ENCODE assay signal across 36 cellular contexts in genomic region chr3:119063471-119063870, GRCh38. TPM values are rescaled to one million over a fixed set of nuclear protein-coding genes. Genes with fewer than 3 reads are reported as not detected.
"Had no signal": no experiment of that assay in that cellular context is flagged by ENCODE, and none has a peak within 500 bp of the region (broad histone marks: within the 10 kb centered on the region; RNA-seq: fewer than 3 reads in every experiment).

No MANE protein-coding gene starts in this region.

- H3K27ac Mint-ChIP-seq: activated naive CD4-positive, alpha-beta T cell treated with anti-CD3 and anti-CD28 coated beads for 36 hours; activated naive CD4-positive, alpha-beta T cell treated with anti-CD3 and anti-CD28 coated beads, Interleukin-2, amount 10 ng/mL, durations not matched to agents 7 days and 5 days; activated naive CD4-positive, alpha-beta T cell treated with anti-CD3 and anti-CD28 coated beads, Interleukin-2, amount 50 U/mL, for 24 hours; activated naive CD4-positive, alpha-beta T cell treated with anti-CD3 and anti-CD28 coated beads, Interleukin-2, amount 50 U/mL, for 72 hours; activated naive CD8-positive, alpha-beta T cell; activated naive CD8-positive, alpha-beta T cell treated with anti-CD3 and anti-CD28 coated beads for 36 hours; activated naive CD8-positive, alpha-beta T cell treated with anti-CD3 and anti-CD28 coated beads, Interleukin-2, amount 10 ng/mL, durations not matched to agents 7 days and 5 days; activated naive CD8-positive, alpha-beta T cell treated with anti-CD3 and anti-CD28 coated beads, Interleukin-2, amount 50 U/mL, for 24 hours; activated T-cell treated with anti-CD3 and anti-CD28 coated beads, Interleukin-2, amount 50 U/mL, for 24 hours; activated T-cell treated with anti-CD3 and anti-CD28 coated beads, Interleukin-2, amount 50 U/mL, for 72 hours; activated T-helper 1 cell treated with anti-CD3 and anti-CD28 coated beads, Interleukin-12 subunit alpha, Interleukin-12 subunit beta, Interleukin-2, Interleukin-4 antibody, amounts not matched to agents 30 ng/mL and 10 ng/mL and 1 ng/mL, durations not matched to agents 14 hours and 24 hours and 36 hours; activated T-helper 2 cell treated with anti-CD3 and anti-CD28 coated beads, Interferon-gamma antibody, Interleukin-2, Interleukin-4, amounts not matched to agents 10 μg/mL and 5 μg/mL and 100 μg/mL, durations not matched to agents 14 hours and 24 hours and 36 hours; brain had no signal

- H3K27me3 Mint-ChIP-seq: activated naive CD4-positive, alpha-beta T cell treated with anti-CD3 and anti-CD28 coated beads, Interleukin-2, amount 50 U/mL, for 24 hours; activated naive CD8-positive, alpha-beta T cell; activated naive CD8-positive, alpha-beta T cell treated with anti-CD3 and anti-CD28 coated beads for 36 hours; activated naive CD8-positive, alpha-beta T cell treated with anti-CD3 and anti-CD28 coated beads, Interleukin-2, amount 50 U/mL, for 24 hours had no signal

- ATAC-seq: activated naive CD8-positive, alpha-beta T cell treated with anti-CD3 and anti-CD28 coated beads, Interleukin-2, amount 50 U/mL, for 24 hours; activated T-cell treated with anti-CD3 and anti-CD28 coated beads, Interleukin-2, amount 50 U/mL, for 4 hours; body of pancreas had no signal

- H3K36me3 Mint-ChIP-seq: activated naive CD4-positive, alpha-beta T cell treated with anti-CD3 and anti-CD28 coated beads, Interleukin-2, amount 10 ng/mL, durations not matched to agents 7 days and 5 days; activated naive CD4-positive, alpha-beta T cell treated with anti-CD3 and anti-CD28 coated beads, Interleukin-2, amount 50 U/mL, for 24 hours; activated naive CD4-positive, alpha-beta T cell treated with anti-CD3 and anti-CD28 coated beads, Interleukin-2, amount 50 U/mL, for 72 hours; activated naive CD8-positive, alpha-beta T cell; activated naive CD8-positive, alpha-beta T cell treated with anti-CD3 and anti-CD28 coated beads for 36 hours; activated naive CD8-positive, alpha-beta T cell treated with anti-CD3 and anti-CD28 coated beads, Interleukin-2, amount 10 ng/mL, durations not matched to agents 7 days and 5 days; brain had no signal

- H3K4me1 Mint-ChIP-seq: activated naive CD4-positive, alpha-beta T cell treated with anti-CD3 and anti-CD28 coated beads, Interleukin-2, amount 10 ng/mL, durations not matched to agents 7 days and 5 days; activated naive CD4-positive, alpha-beta T cell treated with anti-CD3 and anti-CD28 coated beads, Interleukin-2, amount 50 U/mL, for 24 hours; activated naive CD8-positive, alpha-beta T cell treated with anti-CD3 and anti-CD28 coated beads for 36 hours; activated naive CD8-positive, alpha-beta T cell treated with anti-CD3 and anti-CD28 coated beads, Interleukin-2, amount 10 ng/mL, durations not matched to agents 7 days and 5 days; activated naive CD8-positive, alpha-beta T cell treated with anti-CD3 and anti-CD28 coated beads, Interleukin-2, amount 50 U/mL, for 24 hours; brain; central memory CD8-positive, alpha-beta T cell had no signal

- H3K9me3 Mint-ChIP-seq: activated naive CD4-positive, alpha-beta T cell treated with anti-CD3 and anti-CD28 coated beads for 36 hours; activated naive CD4-positive, alpha-beta T cell treated with anti-CD3 and anti-CD28 coated beads, Interleukin-2, amount 10 ng/mL, durations not matched to agents 7 days and 5 days; activated naive CD4-positive, alpha-beta T cell treated with anti-CD3 and anti-CD28 coated beads, Interleukin-2, amount 50 U/mL, for 24 hours; activated naive CD4-positive, alpha-beta T cell treated with anti-CD3 and anti-CD28 coated beads, Interleukin-2, amount 50 U/mL, for 72 hours; activated naive CD8-positive, alpha-beta T cell treated with anti-CD3 and anti-CD28 coated beads for 36 hours; activated naive CD8-positive, alpha-beta T cell treated with anti-CD3 and anti-CD28 coated beads, Interleukin-2, amount 10 ng/mL, durations not matched to agents 7 days and 5 days; activated naive CD8-positive, alpha-beta T cell treated with anti-CD3 and anti-CD28 coated beads, Interleukin-2, amount 50 U/mL, for 24 hours; activated T-cell treated with anti-CD3 and anti-CD28 coated beads, Interleukin-2, amount 50 U/mL, for 24 hours; activated T-cell treated with anti-CD3 and anti-CD28 coated beads, Interleukin-2, amount 50 U/mL, for 4 hours; activated T-cell treated with anti-CD3 and anti-CD28 coated beads, Interleukin-2, amount 50 U/mL, for 72 hours; activated T-helper 1 cell treated with anti-CD3 and anti-CD28 coated beads, Interleukin-12 subunit alpha, Interleukin-12 subunit beta, Interleukin-2, Interleukin-4 antibody, amounts not matched to agents 30 ng/mL and 10 ng/mL and 1 ng/mL, durations not matched to agents 14 hours and 24 hours and 36 hours; activated T-helper 2 cell treated with anti-CD3 and anti-CD28 coated beads, Interferon-gamma antibody, Interleukin-2, Interleukin-4, amounts not matched to agents 10 μg/mL and 5 μg/mL and 100 μg/mL, durations not matched to agents 14 hours and 24 hours and 36 hours; central memory CD8-positive, alpha-beta T cell had no signal

- H3K4me3 Mint-ChIP-seq: activated naive CD4-positive, alpha-beta T cell treated with anti-CD3 and anti-CD28 coated beads for 36 hours; activated naive CD4-positive, alpha-beta T cell treated with anti-CD3 and anti-CD28 coated beads, Interleukin-2, amount 10 ng/mL, durations not matched to agents 7 days and 5 days; activated naive CD4-positive, alpha-beta T cell treated with anti-CD3 and anti-CD28 coated beads, Interleukin-2, amount 50 U/mL, for 24 hours; activated naive CD8-positive, alpha-beta T cell; activated naive CD8-positive, alpha-beta T cell treated with anti-CD3 and anti-CD28 coated beads for 36 hours; activated naive CD8-positive, alpha-beta T cell treated with anti-CD3 and anti-CD28 coated beads, Interleukin-2, amount 10 ng/mL, durations not matched to agents 7 days and 5 days; activated naive CD8-positive, alpha-beta T cell treated with anti-CD3 and anti-CD28 coated beads, Interleukin-2, amount 50 U/mL, for 24 hours; activated T-cell treated with anti-CD3 and anti-CD28 coated beads, Interleukin-2, amount 50 U/mL, for 24 hours; activated T-cell treated with anti-CD3 and anti-CD28 coated beads, Interleukin-2, amount 50 U/mL, for 4 hours; activated T-cell treated with anti-CD3 and anti-CD28 coated beads, Interleukin-2, amount 50 U/mL, for 72 hours; activated T-helper 1 cell treated with anti-CD3 and anti-CD28 coated beads, Interleukin-12 subunit alpha, Interleukin-12 subunit beta, Interleukin-2, Interleukin-4 antibody, amounts not matched to agents 30 ng/mL and 10 ng/mL and 1 ng/mL, durations not matched to agents 14 hours and 24 hours and 36 hours; brain; central memory CD8-positive, alpha-beta T cell had no signal

- DNase-seq: activated effector memory CD4-positive, alpha-beta T cell treated with anti-CD3 and anti-CD28 coated beads, Interleukin-2, amount 50 U/mL, for 16 hours; activated effector memory CD4-positive, alpha-beta T cell treated with Interleukin-2 at 50 U/mL for 16 hours; activated gamma-delta T cell; activated gamma-delta T cell treated with Interleukin-2 at 50 U/mL for 16 hours; activated naive CD4-positive, alpha-beta T cell; activated naive CD4-positive, alpha-beta T cell treated with anti-CD3 and anti-CD28 coated beads for 36 hours; activated naive CD4-positive, alpha-beta T cell treated with anti-CD3 and anti-CD28 coated beads, Interleukin-2, amount 10 ng/mL, durations not matched to agents 7 days and 5 days; activated naive CD4-positive, alpha-beta T cell treated with anti-CD3 and anti-CD28 coated beads, Interleukin-2, amount 50 U/mL, for 16 hours; activated naive CD4-positive, alpha-beta T cell treated with Interleukin-2 at 50 U/mL for 16 hours; activated naive CD8-positive, alpha-beta T cell treated with anti-CD3 and anti-CD28 coated beads for 36 hours; activated naive CD8-positive, alpha-beta T cell treated with anti-CD3 and anti-CD28 coated beads, Interleukin-2, amount 10 ng/mL, durations not matched to agents 7 days and 5 days; activated naive CD8-positive, alpha-beta T cell treated with anti-CD3 and anti-CD28 coated beads, Interleukin-2, amount 50 U/mL, for 24 hours; activated T-cell treated with anti-CD3 and anti-CD28 coated beads, Interleukin-2, amount 50 U/mL, for 1 hour; activated T-cell treated with anti-CD3 and anti-CD28 coated beads, Interleukin-2, amount 50 U/mL, for 24 hours; activated T-cell treated with anti-CD3 and anti-CD28 coated beads, Interleukin-2, amount 50 U/mL, for 4 hours; activated T-cell treated with anti-CD3 and anti-CD28 coated beads, Interleukin-2, amount 50 U/mL, for 48 hours; activated T-cell treated with anti-CD3 and anti-CD28 coated beads, Interleukin-2, amount 50 U/mL, for 72 hours; adrenal gland; amniotic stem cell; amygdala; anterior cingulate cortex; aorta; body of pancreas; brain microvascular endothelial cell; caudate nucleus; central memory CD4-positive, alpha-beta T cell; cerebellar nuclear complex had no signal

RNA-seq across cellular contexts. Expression of gene IGSF11, which starts 28.8 kb away (rescaled TPM):
- total RNA-seq: activated naive CD4-positive, alpha-beta T cell treated with anti-CD3 and anti-CD28 coated beads, Interleukin-2, amount 50 U/mL, for 72 hours; activated T-cell treated with anti-CD3 and anti-CD28 coated beads, Interleukin-2, amount 50 U/mL, for 4 hours; activated T-helper 2 cell treated with anti-CD3 and anti-CD28 coated beads, Interferon-gamma antibody, Interleukin-2, Interleukin-4, amounts not matched to agents 10 μg/mL and 5 μg/mL and 100 μg/mL, durations not matched to agents 14 hours and 24 hours and 36 hours; ascending aorta; chondrocyte had no signal
